ENCODE assay signal across 9 cellular contexts in genomic region chr1:54810144-54810942, GRCh38. TPM values are rescaled to one million over a fixed set of nuclear protein-coding genes. Genes with fewer than 3 reads are reported as not detected.
DNase-seq lines count a peak whose midpoint lies in the region; ATAC-seq and TF ChIP-seq lines count a peak whose summit lies in the region.
"Had no signal": no experiment of that assay in that cellular context is flagged by ENCODE, and none has a peak within 500 bp of the region (broad histone marks: within the 10 kb centered on the region; RNA-seq: fewer than 3 reads in every experiment).

No MANE protein-coding gene starts in this region.

- no peaks in the 10 kb centered on the region for H3K9me3 ChIP-seq in Loucy (ENCODE audit: insufficient read depth, low read depth, low read length)

- peaks cover 29% of the 10 kb centered on the region for H3K4me1 Mint-ChIP-seq in activated naive CD4-positive, alpha-beta T cell treated with anti-CD3 and anti-CD28 coated beads, Interleukin-2, amount 10 ng/mL, durations not matched to agents 7 days and 5 days

- no peaks in the 10 kb centered on the region for H3K27me3 ChIP-seq in Loucy (ENCODE audit: insufficient read depth, low read length, poor library complexity, severe bottlenecking)

- no peaks in the 10 kb centered on the region for H3K9me2 ChIP-seq in Loucy (replicated peaks; ENCODE audit: low read depth, low read length)

- intact Hi-C loops in Right ventricle myocardium superior (cut with DNase I): loop anchor here (10.0 kb wide), 1 partner anchor 306 kb away; no protein-coding TSS in a partner anchor

- no peaks in the 10 kb centered on the region for H3K9me3 Mint-ChIP-seq in activated naive CD4-positive, alpha-beta T cell treated with anti-CD3 and anti-CD28 coated beads, Interleukin-2, amount 10 ng/mL, durations not matched to agents 7 days and 5 days
- H3K9me3 Mint-ChIP-seq: T-helper 1 cell treated with Interleukin-12 subunit alpha and Interleukin-12 subunit beta and Interleukin-4 antibody, amounts not matched to agents 30 μg/mL and 1 μg/mL, for 36 hours had no signal

- H3K4me3 Mint-ChIP-seq in activated naive CD4-positive, alpha-beta T cell treated with anti-CD3 and anti-CD28 coated beads, Interleukin-2, amount 10 ng/mL, durations not matched to agents 7 days and 5 days: no peak overlapping the region
- H3K4me3 Mint-ChIP-seq: T-helper 1 cell treated with Interleukin-12 subunit alpha and Interleukin-12 subunit beta and Interleukin-4 antibody, amounts not matched to agents 30 μg/mL and 1 μg/mL, for 36 hours had no signal

- H3K36me3 ChIP-seq in Loucy (ENCODE audit: insufficient read depth, low read length): no peaks in the 10 kb centered on the region

- H3K4me3 ChIP-seq in Loucy (ENCODE audit: low read length, poor library complexity, severe bottlenecking): no peak overlapping the region

- peak; percentile 89 for TF ChIP-seq CTCF in Loucy (conservative IDR thresholded peaks at IDR 0.05; ENCODE audit: low read length)

- H3K79me2 ChIP-seq in Loucy (ENCODE audit: insufficient read depth, low read length): no peaks in the 10 kb centered on the region

- no peak overlapping the region for H3K9ac ChIP-seq in Loucy (ENCODE audit: low read depth, low read length, poor library complexity, severe bottlenecking)

- 0 out of 2 replicates have a peak overlapping the region, but pooled peaks have one; percentile 6 for H2AFZ ChIP-seq in Loucy (ENCODE audit: low read length)

- no peaks in the 10 kb centered on the region for H3F3A ChIP-seq in Loucy (ENCODE audit: low read depth)

- H3K4me2 ChIP-seq in Loucy (ENCODE audit: low read depth, low read length, poor library complexity, severe bottlenecking): no peak overlapping the region

- H3K36me3 Mint-ChIP-seq in activated naive CD4-positive, alpha-beta T cell treated with anti-CD3 and anti-CD28 coated beads, Interleukin-2, amount 10 ng/mL, durations not matched to agents 7 days and 5 days: no peaks in the 10 kb centered on the region

- peak; percentile 61 for DNase-seq in Caki2 (ENCODE audit: low read depth)
- peak; percentile 60 for DNase-seq in SK-N-DZ (ENCODE audit: low spot score)
- peak; percentile 80 for DNase-seq in activated naive CD4-positive, alpha-beta T cell treated with anti-CD3 and anti-CD28 coated beads, Interleukin-2, amount 10 ng/mL, durations not matched to agents 7 days and 5 days
- DNase-seq in Right ventricle myocardium superior: peak; percentile 68
- DNase-seq in renal cortical epithelial cell (ENCODE audit: low read depth): peak; percentile 25

- no peaks in the 10 kb centered on the region for H4K20me1 ChIP-seq in Loucy (ENCODE audit: insufficient read depth, low read length, poor library complexity, severe bottlenecking)

- no peak overlapping the region for H3K27ac Mint-ChIP-seq in activated naive CD4-positive, alpha-beta T cell treated with anti-CD3 and anti-CD28 coated beads, Interleukin-2, amount 10 ng/mL, durations not matched to agents 7 days and 5 days
- H3K27ac Mint-ChIP-seq: T-helper 1 cell treated with Interleukin-12 subunit alpha and Interleukin-12 subunit beta and Interleukin-4 antibody, amounts not matched to agents 30 μg/mL and 1 μg/mL, for 36 hours had no signal

- H3K27me3 Mint-ChIP-seq in activated naive CD4-positive, alpha-beta T cell treated with anti-CD3 and anti-CD28 coated beads, Interleukin-2, amount 10 ng/mL, durations not matched to agents 7 days and 5 days: no peaks in the 10 kb centered on the region

- CTCF ChIA-PET in activated naive CD4-positive, alpha-beta T cell treated with anti-CD3 and anti-CD28 coated beads, Interleukin-2, amount 10 ng/mL, durations not matched to agents 7 days and 5 days (lab: Charles Lee): interaction anchor here (0.6 to 4.7 kb wide), 8 partner anchors 9 to 949 kb away, joined by 3 to 27 read pairs (median 4); partner anchors contain the start of gene TTC22

- H3K4me1 ChIP-seq in Loucy (ENCODE audit: insufficient read depth, low read length, poor library complexity, severe bottlenecking): no peaks in the 10 kb centered on the region

- peak; percentile 61 for ATAC-seq in GM21515 (IDR thresholded peaks at IDR 0.05; ENCODE audit: unreplicated experiment)
- ATAC-seq in Right ventricle myocardium superior (ENCODE audit: poor library complexity): peak; percentile 92
- no peak for ATAC-seq in HG02973 (IDR thresholded peaks at IDR 0.05; ENCODE audit: unreplicated experiment)

- in situ Hi-C loops in Caki2 (cut with HindIII; ENCODE audit: low pct_unique_long_range_greater_than_20kb, low sequenced_read_pairs): no loop called here

RNA-seq across cellular contexts. Expression of gene TTC22, which starts 9.2 kb away (rescaled TPM):
- not detected in 2 replicates for total RNA-seq in Caki2 (2014; rRNA removed; shearing (Covaris generic); ENCODE audit: low replicate concordance)
- 0.07 TPM in 1 of 2 replicates, not detected in the other for polyA plus RNA-seq in SK-N-DZ (2014; cell fraction: cytosol; rRNA removed)
- 0.05 TPM in 1 of 2 replicates, not detected in the other for polyA plus RNA-seq in SK-N-DZ (2014; cell fraction: nucleus; rRNA removed)
- total RNA-seq in Right ventricle myocardium superior: not detected
- total RNA-seq in renal cortical epithelial cell: 6.9 and 10.3 TPM in 2 replicates

RNA-seq across cellular contexts. Expression of gene PARS2, which starts 46.0 kb away (rescaled TPM):
- total RNA-seq in Caki2 (2014; rRNA removed; shearing (Covaris generic); ENCODE audit: low replicate concordance): 11.1 and 12.0 TPM in 2 replicates
- polyA plus RNA-seq in SK-N-DZ (2014; cell fraction: cytosol; rRNA removed): 5.8 and 7.8 TPM in 2 replicates
- 1.7 and 1.8 TPM in 2 replicates for polyA plus RNA-seq in SK-N-DZ (2014; cell fraction: nucleus; rRNA removed)
- total RNA-seq in Right ventricle myocardium superior (4.0 TPM), renal cortical epithelial cell (4.5 and 9.2 TPM in 2 replicates)

Comparison
In these comparisons a context has a peak if more than half of its experiments do, and no peak if none do; other contexts are left out.
1. DNase-seq: peak in every context shown above with its lines; median percentile 80 in activated naive CD4-positive, alpha-beta T cell treated with anti-CD3 and anti-CD28 coated beads, Interleukin-2, amount 10 ng/mL, durations not matched to agents 7 days and 5 days; 68 in Right ventricle myocardium superior; 61 in Caki2; 60 in SK-N-DZ; 25 in renal cortical epithelial cell.